13 cellular contexts compared by ENCODE assay signal in genomic region chr19:34229721-34230120, GRCh38.
"Had no signal": no experiment of that assay in that cellular context is flagged by ENCODE, and none has a peak within 500 bp of the region (broad histone marks: within the 10 kb centered on the region; RNA-seq: fewer than 3 reads in every experiment).

No MANE protein-coding gene starts in this region.

- H3K4me3 ChIP-seq: adrenal gland, prostate gland, SJCRH30, transverse colon, vagina had no signal

- ATAC-seq: left ventricle myocardium superior, sciatic nerve had no signal

- H3K4me3 Mint-ChIP-seq: activated B cell treated with CpG ODN at 0.5 μM for 24 hours, neural crest cell had no signal

- DNase-seq: activated B cell treated with CpG ODN at 0.5 μM for 24 hours, activated gamma-delta T cell, adrenal gland, foreskin melanocyte, kidney glomerular epithelial cell, left ventricle myocardium superior, SJCRH30, T-helper 2 cell, transverse colon had no signal

- H3K27me3 ChIP-seq: adrenal gland, SJCRH30, transverse colon, vagina had no signal

- H3K27me3 Mint-ChIP-seq: activated B cell treated with CpG ODN at 0.5 μM for 24 hours had no signal

- H3K36me3 ChIP-seq: prostate gland had no signal

- H3K27ac ChIP-seq: SJCRH30, transverse colon, vagina had no signal

- H3K27ac Mint-ChIP-seq: activated B cell treated with CpG ODN at 0.5 μM for 24 hours had no signal

- H3K9me3 Mint-ChIP-seq: activated B cell treated with CpG ODN at 0.5 μM for 24 hours, neural crest cell had no signal

- H3K9me3 ChIP-seq: adrenal gland, SJCRH30, transverse colon, vagina had no signal
